Comparison of ENCODE assay signal across 9 cellular contexts in the genomic region with DNA sequence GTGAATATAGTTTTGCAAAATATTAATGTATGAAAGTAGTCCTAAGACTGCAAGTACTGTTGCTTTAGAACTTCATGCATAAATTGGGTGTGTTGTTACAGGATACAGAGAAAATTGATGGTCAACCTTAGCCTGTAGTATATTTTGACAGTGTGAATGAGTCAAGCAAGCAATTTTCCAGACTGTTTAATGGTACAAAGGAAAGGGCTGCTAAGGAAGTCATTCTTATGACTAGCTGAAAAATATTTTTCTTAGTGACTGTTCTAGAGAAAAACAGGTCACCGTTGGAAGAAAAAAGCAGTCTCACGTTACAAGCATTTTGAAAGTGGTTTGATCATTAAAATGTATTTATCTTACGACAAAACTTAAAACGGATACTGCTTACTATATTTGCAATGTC. TPM values are rescaled to one million over a fixed set of nuclear protein-coding genes. Genes with fewer than 3 reads are reported as not detected.
DNase-seq lines count a peak whose midpoint lies in the region; ATAC-seq, FAIRE-seq and TF ChIP-seq lines count a peak whose summit lies in the region.
"Had no signal": no experiment of that assay in that cellular context is flagged by ENCODE, and none has a peak within 500 bp of the region (broad histone marks: within the 10 kb centered on the region; RNA-seq: fewer than 3 reads in every experiment).

No MANE protein-coding gene starts in this region.

- no peaks in the 10 kb centered on the region for H3K9me1 ChIP-seq in K562 (ENCODE audit: control insufficient read depth, insufficient read depth, low read length)

- WGBS in K562 (ENCODE audit: insufficient coverage, low coverage, missing lambda C conversion rate): 67% methylated on average over 4 of the region's 4 CpGs

- in situ Hi-C loops in K562 (cut with MboI): no loop called here

- no peak for TF ChIP-seq EP300 in K562 (IDR thresholded peaks at IDR 0.05; ENCODE audit: low read length)

- POLR2A ChIA-PET in K562 (lab: Yijun Ruan, JAX): interaction anchor here (0.7 to 2.7 kb wide), 4 partner anchors 10 to 12 kb away, joined by 3 to 9 read pairs (median 4); no protein-coding TSS in a partner anchor

- intact Hi-C loops in K562 (cut with micrococcal nuclease) (loop anchor here (10.0 kb wide), 1 partner anchor 127 kb away; no protein-coding TSS in a partner anchor), left lung (cut with DNase I) (no loop called here), sciatic nerve (cut with DNase I) (no loop called here)

- peak overlapping the region; percentile 38; the same call in 1 of the 3 replicates for H3K27ac ChIP-seq in K562 (ENCODE audit: extremely low read depth, low read depth, low read length)
- peak overlapping the region; percentile 1 to 20 for H3K27ac ChIP-seq in left lung

- H3K9ac ChIP-seq in K562 (ENCODE audit: insufficient read depth in 1 of 2, low read depth in 2 of 2, low read length in 2 of 2): no peak overlapping the region

- BruUV-seq in K562 (replicated peaks; lab: Mats Ljungman, UMichigan): no TSS peak

- H3K79me2 ChIP-seq in K562 (ENCODE audit: control insufficient read depth, insufficient read depth, low read length): peaks cover 100% of the 10 kb centered on the region

- TF ChIP-seq POLR2A in K562 (conservative IDR thresholded peaks at IDR 0.05) (no peak), GM12891 (IDR thresholded peaks at IDR 0.05; ENCODE audit: low read depth, low read length) (no peak)

- CTCF ChIA-PET in K562 (lab: Yijun Ruan, JAX; ENCODE audit: low intra/inter-chr PET ratio): no interaction called here

- FAIRE-seq in GM19239 (lab: Jason Lieb, UNC): peak; percentile 28
- FAIRE-seq in K562 (lab: Jason Lieb, UNC): no peak
- no peak for FAIRE-seq in GM12891 (lab: Jason Lieb, UNC)

- H3K4me3 ChIP-seq in K562 (no peak overlapping the region), left lung (no peak overlapping the region)

- no peak overlapping the region for H3K4me2 ChIP-seq in K562 (ENCODE audit: insufficient read depth, low read length)

- no peak overlapping the region for H2AFZ ChIP-seq in K562 (ENCODE audit: low read depth, low read length)

- H3K9me3 ChIP-seq in K562 (replicated peaks; ENCODE audit: control insufficient read depth, insufficient read depth, low read depth, low read length) (no peaks in the 10 kb centered on the region), left lung (no peaks in the 10 kb centered on the region)

- ATAC-seq in K562: no peak
- ATAC-seq in left lung: peak; percentile 7
- no peak for ATAC-seq in GM18520 (IDR thresholded peaks at IDR 0.05; ENCODE audit: unreplicated experiment)
- ATAC-seq in sciatic nerve: no peak

- H4K20me1 ChIP-seq in K562 (replicated peaks; ENCODE audit: control insufficient read depth, insufficient read depth, low read length): peaks cover 5% of the 10 kb centered on the region

- TF ChIP-seq CTCF in K562 (IDR thresholded peaks at IDR 0.05 in 2 of 3, conservative IDR thresholded peaks at IDR 0.05 in 1 of 3; ENCODE audit: insufficient read depth in 2 of 3, low read depth in 1 of 3, low read length in 3 of 3): no peak
- no peak for TF ChIP-seq CTCF in left lung (IDR thresholded peaks at IDR 0.05)
- no peak for TF ChIP-seq CTCF in GM10266 (IDR thresholded peaks at IDR 0.05; ENCODE audit: control insufficient read depth, insufficient read depth, low read depth, missing control alignments)

- DNase-seq in A172 (ENCODE audit: low spot score): peak; percentile 67
- no peak for DNase-seq in GM19239 (ENCODE audit: insufficient read length, low spot score)
- DNase-seq in K562 (ENCODE audit: extremely low read depth in 1 of 4, low spot score in 3 of 4): no peak
- DNase-seq in left lung: no peak
- no peak for DNase-seq in GM12891 (ENCODE audit: insufficient read length, low spot score)
- DNase-seq in GM10266 (ENCODE audit: extremely low spot score): no peak
- no peak for DNase-seq in sciatic nerve (ENCODE audit: low spot score)
- DNase-seq: H7 had no signal

- H3K4me1 ChIP-seq in K562 (replicated peaks in 1 of 2; ENCODE audit: control insufficient read depth in 2 of 2, insufficient read depth in 2 of 2, low read length in 2 of 2) (peaks cover 5 to 49% of the 10 kb centered on the region in 2 experiments; a peak in 3 of 5 replicates), left lung (peaks cover 33 to 74% of the 10 kb centered on the region in 2 donors)

- TF ChIP-seq RAD21 in K562 (CRISPR knock-in tag; conservative IDR thresholded peaks at IDR 0.05 in 1 of 2, IDR thresholded peaks at IDR 0.05 in 1 of 2): no peak

- H3K27me3 ChIP-seq in K562 (ENCODE audit: control insufficient read depth in 2 of 2, insufficient read depth in 2 of 2, low read length in 2 of 2): no peaks in the 10 kb centered on the region
- no peaks in the 10 kb centered on the region for H3K27me3 ChIP-seq in left lung

- peaks cover 66% of the 10 kb centered on the region; the same call in 2 of the 3 replicates for H3K36me3 ChIP-seq in K562 (ENCODE audit: control insufficient read depth, insufficient read depth, low read length)
- no peaks in the 10 kb centered on the region for H3K36me3 ChIP-seq in left lung

TF ChIP-seq in K562, 482 proteins besides CTCF, POLR2A, EP300 and RAD21 (continues in another document):
- TF ChIP-seq, protein P1, sequence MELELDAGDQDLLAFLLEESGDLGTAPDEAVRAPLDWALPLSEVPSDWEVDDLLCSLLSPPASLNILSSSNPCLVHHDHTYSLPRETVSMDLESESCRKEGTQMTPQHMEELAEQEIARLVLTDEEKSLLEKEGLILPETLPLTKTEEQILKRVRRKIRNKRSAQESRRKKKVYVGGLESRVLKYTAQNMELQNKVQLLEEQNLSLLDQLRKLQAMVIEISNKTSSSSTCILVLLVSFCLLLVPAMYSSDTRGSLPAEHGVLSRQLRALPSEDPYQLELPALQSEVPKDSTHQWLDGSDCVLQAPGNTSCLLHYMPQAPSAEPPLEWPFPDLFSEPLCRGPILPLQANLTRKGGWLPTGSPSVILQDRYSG (tag; conservative IDR thresholded peaks at IDR 0.05; ENCODE audit: low read depth): no peak

TF ChIP-seq in GM12891, 5 proteins besides CTCF, POLR2A, EP300 and RAD21:
- TF ChIP-seq SPI1 (IDR thresholded peaks at IDR 0.05; ENCODE audit: low read depth, low read length): no peak
- TF ChIP-seq TAF1 (IDR thresholded peaks at IDR 0.05; ENCODE audit: low read depth, low read length): no peak
- no peak for TF ChIP-seq POU2F2 (IDR thresholded peaks at IDR 0.05; ENCODE audit: low read depth, low read length)
- TF ChIP-seq POLR2AphosphoS5 (IDR thresholded peaks at IDR 0.05; ENCODE audit: low read depth, low read length): no peak
- no peak for TF ChIP-seq PAX5 (IDR thresholded peaks at IDR 0.05; ENCODE audit: insufficient read depth, low read length, severe bottlenecking)

RNA-seq across cellular contexts. Expression of a gene that starts 49.2 kb away (rescaled TPM):
- total RNA-seq in A172 (2014; rRNA removed; shearing (Covaris generic)): 137 and 161 TPM in 2 replicates
- 337 and 524 TPM in 2 replicates for total RNA-seq in K562 (2011; cell fraction: chromatin; rRNA removed; ENCODE audit: low replicate concordance)
- 154 and 188 TPM in 2 replicates for total RNA-seq in K562 (2011; cell fraction: nucleolus; rRNA removed)
- total RNA-seq in K562 (2011; cell fraction: nucleoplasm; rRNA removed): 277 and 417 TPM in 2 replicates
- total RNA-seq in K562 (2014; rRNA removed): 240 and 243 TPM in 2 replicates
- total RNA-seq in K562 (2014; rRNA removed; fragmentation: Illumina TruSeq; extraction: Trizol): 220 and 241 TPM in 2 replicates
- total RNA-seq in K562 (2015; rRNA removed; fragmentation: Illumina TruSeq; extraction: Trizol): 220 and 243 TPM in 2 replicates
- total RNA-seq in K562 (2021): 217 and 231 TPM in 2 replicates
- polyA plus RNA-seq in K562 (2011; rRNA removed): 116 and 133 TPM in 2 replicates
- 101 and 150 TPM in 2 replicates for polyA plus RNA-seq in K562 (2011; cell fraction: cytosol; rRNA removed)
- polyA plus RNA-seq in K562 (2011; cell fraction: nucleus; rRNA removed): 108 and 135 TPM in 2 replicates
- 74.4 and 91.9 TPM in 2 replicates for polyA plus RNA-seq in K562 (2012)
- polyA plus RNA-seq in K562 (2014; fragmentation: Illumina TruSeq; extraction: Trizol): 202 and 221 TPM in 2 replicates
- 10 to 100 TPM; 70.3 to 87.3 TPM for polyA plus RNA-seq in K562 (2014; fragmentation: Nextera tagmentation; extraction: Ambion mirVana)
- 104 and 107 TPM in 2 replicates for polyA plus RNA-seq in K562 (2014; rRNA removed)
- polyA minus RNA-seq in K562 (2011; rRNA and poly(A)+ RNA removed): 431 and 448 TPM in 2 replicates
- 216 and 268 TPM in 2 replicates for polyA minus RNA-seq in K562 (2011; cell fraction: cytosol; rRNA and poly(A)+ RNA removed)
- 326 and 485 TPM in 2 replicates for polyA minus RNA-seq in K562 (2011; cell fraction: nucleus; rRNA and poly(A)+ RNA removed)
- 100 to 1,000 TPM; 226 to 246 TPM for total RNA-seq in left lung
- polyA plus RNA-seq in GM12891 (2012; ENCODE audit: low read depth, missing spikeins): 103 TPM
- 215 TPM for total RNA-seq in sciatic nerve
